In the genomic region with DNA sequence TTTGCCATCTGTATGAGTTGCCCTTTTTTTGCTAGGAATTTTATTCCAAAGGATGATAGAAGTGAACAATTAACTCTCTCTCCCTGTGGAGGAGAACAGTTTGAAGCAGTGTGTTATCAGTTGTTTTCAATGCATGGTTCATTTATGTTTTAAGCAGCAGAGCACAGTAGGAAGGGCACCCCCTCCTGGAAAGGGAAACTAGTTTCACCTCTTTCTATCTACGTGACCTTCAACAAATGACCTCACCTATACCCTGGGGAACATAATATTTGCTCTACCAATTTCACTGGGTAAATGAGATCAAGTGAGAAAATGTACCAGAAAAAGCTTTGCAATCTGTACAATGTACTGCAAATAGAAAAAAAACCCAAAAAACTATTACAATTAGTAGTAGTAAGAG, we compare ENCODE assay signal across 2 cellular contexts.
TF ChIP-seq lines count a peak whose summit lies in the region.

No MANE protein-coding gene starts in this region.

TF ChIP-seq in HEK293, 187 proteins besides CTCF, POLR2A, EP300 and RAD21:
- 0 out of 2 replicates have a peak, but pooled peaks have one; percentile 29 for TF ChIP-seq TRIM28 (IDR thresholded peaks at IDR 0.05; ENCODE audit: borderline replicate concordance, low read length)
- TF ChIP-seq ZFHX2 (tag by site-specific recombination; conservative IDR thresholded peaks at IDR 0.05) = no peak
- peak; percentile 73 for TF ChIP-seq ZNF629 (tag by site-specific recombination; IDR thresholded peaks at IDR 0.05)
- TF ChIP-seq, protein P1, sequence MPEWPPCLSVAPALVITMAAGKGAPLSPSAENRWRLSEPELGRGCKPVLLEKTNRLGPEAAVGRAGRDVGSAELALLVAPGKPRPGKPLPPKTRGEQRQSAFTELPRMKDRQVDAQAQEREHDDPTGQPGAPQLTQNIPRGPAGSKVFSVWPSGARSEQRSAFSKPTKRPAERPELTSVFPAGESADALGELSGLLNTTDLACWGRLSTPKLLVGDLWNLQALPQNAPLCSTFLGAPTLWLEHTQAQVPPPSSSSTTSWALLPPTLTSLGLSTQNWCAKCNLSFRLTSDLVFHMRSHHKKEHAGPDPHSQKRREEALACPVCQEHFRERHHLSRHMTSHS (tag by site-specific recombination; IDR thresholded peaks at IDR 0.05) = no peak
- TF ChIP-seq PRDM1 (tag by site-specific recombination; IDR thresholded peaks at IDR 0.05) = peak; percentile 51
- TF ChIP-seq FEZF1 (tag by site-specific recombination; IDR thresholded peaks at IDR 0.05) = peak; percentile 45; the same call in 1 of the 2 replicates
- 0 out of 2 replicates have a peak, but pooled peaks have one; percentile 24 for TF ChIP-seq ZBTB21 (tag by site-specific recombination; IDR thresholded peaks at IDR 0.05)
- TF ChIP-seq, protein P2, sequence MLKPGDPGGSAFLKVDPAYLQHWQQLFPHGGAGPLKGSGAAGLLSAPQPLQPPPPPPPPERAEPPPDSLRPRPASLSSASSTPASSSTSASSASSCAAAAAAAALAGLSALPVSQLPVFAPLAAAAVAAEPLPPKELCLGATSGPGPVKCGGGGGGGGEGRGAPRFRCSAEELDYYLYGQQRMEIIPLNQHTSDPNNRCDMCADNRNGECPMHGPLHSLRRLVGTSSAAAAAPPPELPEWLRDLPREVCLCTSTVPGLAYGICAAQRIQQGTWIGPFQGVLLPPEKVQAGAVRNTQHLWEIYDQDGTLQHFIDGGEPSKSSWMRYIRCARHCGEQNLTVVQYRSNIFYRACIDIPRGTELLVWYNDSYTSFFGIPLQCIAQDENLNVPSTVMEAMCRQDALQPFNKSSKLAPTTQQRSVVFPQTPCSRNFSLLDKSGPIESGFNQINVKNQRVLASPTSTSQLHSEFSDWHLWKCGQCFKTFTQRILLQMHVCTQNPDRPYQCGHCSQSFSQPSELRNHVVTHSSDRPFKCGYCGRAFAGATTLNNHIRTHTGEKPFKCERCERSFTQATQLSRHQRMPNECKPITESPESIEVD (tag by site-specific recombination; IDR thresholded peaks at IDR 0.05) = peak; percentile 87
- TF ChIP-seq, protein P3, sequence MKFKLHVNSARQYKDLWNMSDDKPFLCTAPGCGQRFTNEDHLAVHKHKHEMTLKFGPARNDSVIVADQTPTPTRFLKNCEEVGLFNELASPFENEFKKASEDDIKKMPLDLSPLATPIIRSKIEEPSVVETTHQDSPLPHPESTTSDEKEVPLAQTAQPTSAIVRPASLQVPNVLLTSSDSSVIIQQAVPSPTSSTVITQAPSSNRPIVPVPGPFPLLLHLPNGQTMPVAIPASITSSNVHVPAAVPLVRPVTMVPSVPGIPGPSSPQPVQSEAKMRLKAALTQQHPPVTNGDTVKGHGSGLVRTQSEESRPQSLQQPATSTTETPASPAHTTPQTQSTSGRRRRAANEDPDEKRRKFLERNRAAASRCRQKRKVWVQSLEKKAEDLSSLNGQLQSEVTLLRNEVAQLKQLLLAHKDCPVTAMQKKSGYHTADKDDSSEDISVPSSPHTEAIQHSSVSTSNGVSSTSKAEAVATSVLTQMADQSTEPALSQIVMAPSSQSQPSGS (tag by site-specific recombination; IDR thresholded peaks at IDR 0.05; ENCODE audit: low read depth) = peak; percentile 64; the same call in 1 of the 2 replicates
- peak; percentile 95 for TF ChIP-seq ZIC2 (tag by site-specific recombination; IDR thresholded peaks at IDR 0.05)
- peak; percentile 37; the same call in 1 of the 2 replicates for TF ChIP-seq ZSCAN30 (tag by site-specific recombination; IDR thresholded peaks at IDR 0.05)
- TF ChIP-seq, protein P4, sequence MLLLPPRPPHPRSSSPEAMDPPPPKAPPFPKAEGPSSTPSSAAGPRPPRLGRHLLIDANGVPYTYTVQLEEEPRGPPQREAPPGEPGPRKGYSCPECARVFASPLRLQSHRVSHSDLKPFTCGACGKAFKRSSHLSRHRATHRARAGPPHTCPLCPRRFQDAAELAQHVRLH (tag by site-specific recombination; IDR thresholded peaks at IDR 0.05) = no peak
- peak; percentile 60; the same call in 1 of the 2 replicates for TF ChIP-seq ZNF24 (tag by site-specific recombination; IDR thresholded peaks at IDR 0.05)

TF ChIP-seq in HepG2, 621 proteins besides CTCF, POLR2A, EP300 and RAD21 (continues in another document):
- TF ChIP-seq HMG20A (CRISPR knock-in tag; IDR thresholded peaks at IDR 0.05; ENCODE audit: borderline replicate concordance) (peak; percentile 32; the same call in 1 of the 2 replicates), HNRNPLL (IDR thresholded peaks at IDR 0.05; ENCODE audit: low read depth, low read length, poor library complexity, severe bottlenecking) (no peak), ZNF724P (CRISPR knock-in tag; IDR thresholded peaks at IDR 0.05; ENCODE audit: borderline replicate concordance) (no peak), ZNF136 (CRISPR knock-in tag; IDR thresholded peaks at IDR 0.05; ENCODE audit: low read depth) (no peak), GATAD2A (CRISPR knock-in tag; IDR thresholded peaks at IDR 0.05) (peak; percentile 25; the same call in 1 of the 2 replicates), DMAP1 (CRISPR knock-in tag; IDR thresholded peaks at IDR 0.05) (0 out of 2 replicates have a peak, but pooled peaks have one; percentile 19), MIXL1 (CRISPR knock-in tag; IDR thresholded peaks at IDR 0.05) (0 out of 2 replicates have a peak, but pooled peaks have one; percentile 15), GABPA (IDR thresholded peaks at IDR 0.05; ENCODE audit: low read depth, low read length) (no peak), GABPA (CRISPR knock-in tag; IDR thresholded peaks at IDR 0.05; ENCODE audit: low read depth) (no peak), NPAS2 (CRISPR knock-in tag; IDR thresholded peaks at IDR 0.05; ENCODE audit: borderline replicate concordance) (no peak), ZNF614 (CRISPR knock-in tag; IDR thresholded peaks at IDR 0.05; ENCODE audit: borderline replicate concordance) (peak; percentile 83), GATAD1 (CRISPR knock-in tag; IDR thresholded peaks at IDR 0.05) (0 out of 2 replicates have a peak, but pooled peaks have one; percentile 25), FIP1L1 (IDR thresholded peaks at IDR 0.05; ENCODE audit: borderline replicate concordance, insufficient read depth, low read depth, low read length) (no peak), MED1 (CRISPR knock-in tag; IDR thresholded peaks at IDR 0.05) (peak; percentile 52; the same call in 1 of the 2 replicates), ZNF790 (CRISPR knock-in tag; IDR thresholded peaks at IDR 0.05; ENCODE audit: borderline replicate concordance) (no peak), ZNF12 (CRISPR knock-in tag; IDR thresholded peaks at IDR 0.05) (no peak), ZKSCAN8 (CRISPR knock-in tag; IDR thresholded peaks at IDR 0.05; ENCODE audit: borderline replicate concordance) (no peak), ZNF251 (CRISPR knock-in tag; IDR thresholded peaks at IDR 0.05) (no peak), MYNN (CRISPR knock-in tag; IDR thresholded peaks at IDR 0.05; ENCODE audit: low read depth) (no peak), ZNF816 (CRISPR knock-in tag; IDR thresholded peaks at IDR 0.05; ENCODE audit: borderline replicate concordance) (no peak), FOXA3 (CRISPR knock-in tag; IDR thresholded peaks at IDR 0.05) (0 out of 2 replicates have a peak, but pooled peaks have one; percentile 26), NR2F6 (IDR thresholded peaks at IDR 0.05) (peak; percentile 38; the same call in 1 of the 2 replicates), NR2F6 (CRISPR knock-in tag; IDR thresholded peaks at IDR 0.05) (peak; percentile 57; the same call in 1 of the 2 replicates), SOX13 (IDR thresholded peaks at IDR 0.05) (no peak), SOX13 (CRISPR knock-in tag; conservative IDR thresholded peaks at IDR 0.05 in 1 of 2, IDR thresholded peaks at IDR 0.05 in 1 of 2) (0 out of 4 replicates have a peak, but pooled peaks of 1 of the 2 experiments have one; percentile 19), NAIF1 (CRISPR knock-in tag; IDR thresholded peaks at IDR 0.05; ENCODE audit: borderline replicate concordance) (no peak), STAG1 (CRISPR knock-in tag; IDR thresholded peaks at IDR 0.05) (peak; percentile 37; the same call in 1 of the 2 replicates), IRF2 (CRISPR knock-in tag; IDR thresholded peaks at IDR 0.05) (0 out of 2 replicates have a peak, but pooled peaks have one; percentile 33), PCBP1 (IDR thresholded peaks at IDR 0.05; ENCODE audit: borderline replicate concordance, low read depth, low read length) (no peak), RFXAP (CRISPR knock-in tag; IDR thresholded peaks at IDR 0.05; ENCODE audit: borderline replicate concordance) (no peak), SMAD3 (CRISPR knock-in tag; IDR thresholded peaks at IDR 0.05) (0 out of 2 replicates have a peak, but pooled peaks have one; percentile 23), GLI4 (CRISPR knock-in tag; IDR thresholded peaks at IDR 0.05; ENCODE audit: borderline replicate concordance) (no peak), ELF3 (CRISPR knock-in tag; IDR thresholded peaks at IDR 0.05) (0 out of 2 replicates have a peak, but pooled peaks have one; percentile 18)
- TF ChIP-seq, protein P5, sequence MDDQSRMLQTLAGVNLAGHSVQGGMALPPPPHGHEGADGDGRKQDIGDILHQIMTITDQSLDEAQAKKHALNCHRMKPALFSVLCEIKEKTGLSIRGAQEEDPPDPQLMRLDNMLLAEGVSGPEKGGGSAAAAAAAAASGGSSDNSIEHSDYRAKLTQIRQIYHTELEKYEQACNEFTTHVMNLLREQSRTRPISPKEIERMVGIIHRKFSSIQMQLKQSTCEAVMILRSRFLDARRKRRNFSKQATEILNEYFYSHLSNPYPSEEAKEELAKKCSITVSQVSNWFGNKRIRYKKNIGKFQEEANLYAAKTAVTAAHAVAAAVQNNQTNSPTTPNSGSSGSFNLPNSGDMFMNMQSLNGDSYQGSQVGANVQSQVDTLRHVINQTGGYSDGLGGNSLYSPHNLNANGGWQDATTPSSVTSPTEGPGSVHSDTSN (CRISPR knock-in tag; IDR thresholded peaks at IDR 0.05; ENCODE audit: borderline replicate concordance) = no peak
- TF ChIP-seq, protein P6, sequence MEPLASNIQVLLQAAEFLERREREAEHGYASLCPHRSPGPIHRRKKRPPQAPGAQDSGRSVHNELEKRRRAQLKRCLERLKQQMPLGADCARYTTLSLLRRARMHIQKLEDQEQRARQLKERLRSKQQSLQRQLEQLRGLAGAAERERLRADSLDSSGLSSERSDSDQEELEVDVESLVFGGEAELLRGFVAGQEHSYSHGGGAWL (CRISPR knock-in tag; IDR thresholded peaks at IDR 0.05) = no peak
- TF ChIP-seq, protein P7, sequence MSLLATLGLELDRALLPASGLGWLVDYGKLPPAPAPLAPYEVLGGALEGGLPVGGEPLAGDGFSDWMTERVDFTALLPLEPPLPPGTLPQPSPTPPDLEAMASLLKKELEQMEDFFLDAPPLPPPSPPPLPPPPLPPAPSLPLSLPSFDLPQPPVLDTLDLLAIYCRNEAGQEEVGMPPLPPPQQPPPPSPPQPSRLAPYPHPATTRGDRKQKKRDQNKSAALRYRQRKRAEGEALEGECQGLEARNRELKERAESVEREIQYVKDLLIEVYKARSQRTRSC (CRISPR knock-in tag; IDR thresholded peaks at IDR 0.05; ENCODE audit: low read depth) = no peak
- TF ChIP-seq, protein P8, sequence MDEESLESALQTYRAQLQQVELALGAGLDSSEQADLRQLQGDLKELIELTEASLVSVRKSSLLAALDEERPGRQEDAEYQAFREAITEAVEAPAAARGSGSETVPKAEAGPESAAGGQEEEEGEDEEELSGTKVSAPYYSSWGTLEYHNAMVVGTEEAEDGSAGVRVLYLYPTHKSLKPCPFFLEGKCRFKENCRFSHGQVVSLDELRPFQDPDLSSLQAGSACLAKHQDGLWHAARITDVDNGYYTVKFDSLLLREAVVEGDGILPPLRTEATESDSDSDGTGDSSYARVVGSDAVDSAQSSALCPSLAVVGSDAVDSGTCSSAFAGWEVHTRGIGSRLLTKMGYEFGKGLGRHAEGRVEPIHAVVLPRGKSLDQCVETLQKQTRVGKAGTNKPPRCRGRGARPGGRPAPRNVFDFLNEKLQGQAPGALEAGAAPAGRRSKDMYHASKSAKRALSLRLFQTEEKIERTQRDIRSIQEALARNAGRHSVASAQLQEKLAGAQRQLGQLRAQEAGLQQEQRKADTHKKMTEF (CRISPR knock-in tag; IDR thresholded peaks at IDR 0.05) = 0 out of 2 replicates have a peak, but pooled peaks have one; percentile 32
- TF ChIP-seq, protein P9, sequence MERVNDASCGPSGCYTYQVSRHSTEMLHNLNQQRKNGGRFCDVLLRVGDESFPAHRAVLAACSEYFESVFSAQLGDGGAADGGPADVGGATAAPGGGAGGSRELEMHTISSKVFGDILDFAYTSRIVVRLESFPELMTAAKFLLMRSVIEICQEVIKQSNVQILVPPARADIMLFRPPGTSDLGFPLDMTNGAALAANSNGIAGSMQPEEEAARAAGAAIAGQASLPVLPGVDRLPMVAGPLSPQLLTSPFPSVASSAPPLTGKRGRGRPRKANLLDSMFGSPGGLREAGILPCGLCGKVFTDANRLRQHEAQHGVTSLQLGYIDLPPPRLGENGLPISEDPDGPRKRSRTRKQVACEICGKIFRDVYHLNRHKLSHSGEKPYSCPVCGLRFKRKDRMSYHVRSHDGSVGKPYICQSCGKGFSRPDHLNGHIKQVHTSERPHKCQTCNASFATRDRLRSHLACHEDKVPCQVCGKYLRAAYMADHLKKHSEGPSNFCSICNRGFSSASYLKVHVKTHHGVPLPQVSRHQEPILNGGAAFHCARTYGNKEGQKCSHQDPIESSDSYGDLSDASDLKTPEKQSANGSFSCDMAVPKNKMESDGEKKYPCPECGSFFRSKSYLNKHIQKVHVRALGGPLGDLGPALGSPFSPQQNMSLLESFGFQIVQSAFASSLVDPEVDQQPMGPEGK (CRISPR knock-in tag; IDR thresholded peaks at IDR 0.05) = 0 out of 2 replicates have a peak, but pooled peaks have one; percentile 14
- TF ChIP-seq, protein P10, sequence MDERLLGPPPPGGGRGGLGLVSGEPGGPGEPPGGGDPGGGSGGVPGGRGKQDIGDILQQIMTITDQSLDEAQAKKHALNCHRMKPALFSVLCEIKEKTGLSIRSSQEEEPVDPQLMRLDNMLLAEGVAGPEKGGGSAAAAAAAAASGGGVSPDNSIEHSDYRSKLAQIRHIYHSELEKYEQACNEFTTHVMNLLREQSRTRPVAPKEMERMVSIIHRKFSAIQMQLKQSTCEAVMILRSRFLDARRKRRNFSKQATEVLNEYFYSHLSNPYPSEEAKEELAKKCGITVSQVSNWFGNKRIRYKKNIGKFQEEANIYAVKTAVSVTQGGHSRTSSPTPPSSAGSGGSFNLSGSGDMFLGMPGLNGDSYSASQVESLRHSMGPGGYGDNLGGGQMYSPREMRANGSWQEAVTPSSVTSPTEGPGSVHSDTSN (CRISPR knock-in tag; IDR thresholded peaks at IDR 0.05) = no peak
